ENCODE assay signal across 1 cellular context in the genomic region with DNA sequence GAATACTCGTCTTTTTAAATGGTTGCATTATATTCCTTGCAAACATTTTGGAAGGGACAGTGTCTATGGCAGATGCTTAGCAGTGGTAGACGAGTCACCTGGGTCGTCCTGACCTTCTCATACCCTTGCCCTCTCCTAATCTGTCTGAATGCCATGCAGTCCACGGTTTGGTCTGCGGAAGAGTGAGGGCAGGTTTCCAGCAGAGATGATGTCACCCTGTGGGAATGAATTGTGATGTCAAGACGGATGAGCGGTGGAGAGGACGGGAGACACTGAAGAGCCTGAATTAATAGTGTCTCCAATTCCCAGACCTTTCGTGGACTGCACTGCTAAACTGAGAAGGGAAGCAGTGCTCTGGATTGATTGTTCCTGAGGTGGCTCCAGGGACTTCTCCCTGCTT.
TF ChIP-seq lines count a peak whose summit lies in the region.

No MANE protein-coding gene starts in this region.

TF ChIP-seq in GM23338, 12 proteins besides CTCF, POLR2A, EP300 and RAD21 (continued from another document):
- TF ChIP-seq, protein P1, sequence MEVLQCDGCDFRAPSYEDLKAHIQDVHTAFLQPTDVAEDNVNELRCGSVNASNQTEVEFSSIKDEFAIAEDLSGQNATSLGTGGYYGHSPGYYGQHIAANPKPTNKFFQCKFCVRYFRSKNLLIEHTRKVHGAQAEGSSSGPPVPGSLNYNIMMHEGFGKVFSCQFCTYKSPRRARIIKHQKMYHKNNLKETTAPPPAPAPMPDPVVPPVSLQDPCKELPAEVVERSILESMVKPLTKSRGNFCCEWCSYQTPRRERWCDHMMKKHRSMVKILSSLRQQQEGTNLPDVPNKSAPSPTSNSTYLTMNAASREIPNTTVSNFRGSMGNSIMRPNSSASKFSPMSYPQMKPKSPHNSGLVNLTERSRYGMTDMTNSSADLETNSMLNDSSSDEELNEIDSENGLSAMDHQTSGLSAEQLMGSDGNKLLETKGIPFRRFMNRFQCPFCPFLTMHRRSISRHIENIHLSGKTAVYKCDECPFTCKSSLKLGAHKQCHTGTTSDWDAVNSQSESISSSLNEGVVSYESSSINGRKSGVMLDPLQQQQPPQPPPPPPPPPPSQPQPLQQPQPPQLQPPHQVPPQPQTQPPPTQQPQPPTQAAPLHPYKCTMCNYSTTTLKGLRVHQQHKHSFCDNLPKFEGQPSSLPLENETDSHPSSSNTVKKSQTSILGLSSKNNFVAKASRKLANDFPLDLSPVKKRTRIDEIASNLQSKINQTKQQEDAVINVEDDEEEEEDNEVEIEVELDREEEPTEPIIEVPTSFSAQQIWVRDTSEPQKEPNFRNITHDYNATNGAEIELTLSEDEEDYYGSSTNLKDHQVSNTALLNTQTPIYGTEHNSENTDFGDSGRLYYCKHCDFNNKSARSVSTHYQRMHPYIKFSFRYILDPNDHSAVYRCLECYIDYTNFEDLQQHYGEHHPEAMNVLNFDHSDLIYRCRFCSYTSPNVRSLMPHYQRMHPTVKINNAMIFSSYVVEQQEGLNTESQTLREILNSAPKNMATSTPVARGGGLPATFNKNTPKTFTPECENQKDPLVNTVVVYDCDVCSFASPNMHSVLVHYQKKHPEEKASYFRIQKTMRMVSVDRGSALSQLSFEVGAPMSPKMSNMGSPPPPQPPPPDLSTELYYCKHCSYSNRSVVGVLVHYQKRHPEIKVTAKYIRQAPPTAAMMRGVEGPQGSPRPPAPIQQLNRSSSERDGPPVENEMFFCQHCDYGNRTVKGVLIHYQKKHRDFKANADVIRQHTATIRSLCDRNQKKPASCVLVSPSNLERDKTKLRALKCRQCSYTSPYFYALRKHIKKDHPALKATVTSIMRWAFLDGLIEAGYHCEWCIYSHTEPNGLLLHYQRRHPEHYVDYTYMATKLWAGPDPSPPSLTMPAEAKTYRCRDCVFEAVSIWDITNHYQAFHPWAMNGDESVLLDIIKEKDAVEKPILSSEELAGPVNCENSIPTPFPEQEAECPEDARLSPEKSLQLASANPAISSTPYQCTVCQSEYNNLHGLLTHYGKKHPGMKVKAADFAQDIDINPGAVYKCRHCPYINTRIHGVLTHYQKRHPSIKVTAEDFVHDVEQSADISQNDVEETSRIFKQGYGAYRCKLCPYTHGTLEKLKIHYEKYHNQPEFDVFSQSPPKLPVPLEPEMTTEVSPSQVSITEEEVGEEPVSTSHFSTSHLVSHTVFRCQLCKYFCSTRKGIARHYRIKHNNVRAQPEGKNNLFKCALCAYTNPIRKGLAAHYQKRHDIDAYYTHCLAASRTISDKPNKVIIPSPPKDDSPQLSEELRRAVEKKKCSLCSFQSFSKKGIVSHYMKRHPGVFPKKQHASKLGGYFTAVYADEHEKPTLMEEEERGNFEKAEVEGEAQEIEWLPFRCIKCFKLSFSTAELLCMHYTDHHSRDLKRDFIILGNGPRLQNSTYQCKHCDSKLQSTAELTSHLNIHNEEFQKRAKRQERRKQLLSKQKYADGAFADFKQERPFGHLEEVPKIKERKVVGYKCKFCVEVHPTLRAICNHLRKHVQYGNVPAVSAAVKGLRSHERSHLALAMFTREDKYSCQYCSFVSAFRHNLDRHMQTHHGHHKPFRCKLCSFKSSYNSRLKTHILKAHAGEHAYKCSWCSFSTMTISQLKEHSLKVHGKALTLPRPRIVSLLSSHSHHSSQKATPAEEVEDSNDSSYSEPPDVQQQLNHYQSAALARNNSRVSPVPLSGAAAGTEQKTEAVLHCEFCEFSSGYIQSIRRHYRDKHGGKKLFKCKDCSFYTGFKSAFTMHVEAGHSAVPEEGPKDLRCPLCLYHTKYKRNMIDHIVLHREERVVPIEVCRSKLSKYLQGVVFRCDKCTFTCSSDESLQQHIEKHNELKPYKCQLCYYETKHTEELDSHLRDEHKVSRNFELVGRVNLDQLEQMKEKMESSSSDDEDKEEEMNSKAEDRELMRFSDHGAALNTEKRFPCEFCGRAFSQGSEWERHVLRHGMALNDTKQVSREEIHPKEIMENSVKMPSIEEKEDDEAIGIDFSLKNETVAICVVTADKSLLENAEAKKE (CRISPR knock-in tag; IDR thresholded peaks at IDR 0.05), result no peak
